In genomic region chr12:28144059-28144458, GRCh38 we compare ENCODE assay signal across 1 cellular context.
TF ChIP-seq lines count a peak whose summit lies in the region.

No MANE protein-coding gene starts in this region.

TF ChIP-seq in K562, 482 proteins besides CTCF, POLR2A, EP300 and RAD21:
- TF ChIP-seq ZNF592 (IDR thresholded peaks at IDR 0.05) (peak; percentile 70; the same call in 1 of the 2 replicates), CREM (IDR thresholded peaks at IDR 0.05; ENCODE audit: low read depth) (peak; percentile 29; the same call in 1 of the 2 replicates), ZNF395 (CRISPR knock-in tag; IDR thresholded peaks at IDR 0.05) (no peak), C11orf30 (IDR thresholded peaks at IDR 0.05; ENCODE audit: low read depth) (0 out of 2 replicates have a peak, but pooled peaks have one; percentile 3), DPF2 (IDR thresholded peaks at IDR 0.05) (0 out of 2 replicates have a peak, but pooled peaks have one; percentile 30), EWSR1 (IDR thresholded peaks at IDR 0.05; ENCODE audit: borderline replicate concordance, low read depth, partially characterized antibody) (no peak), EP400 (IDR thresholded peaks at IDR 0.05) (0 out of 2 replicates have a peak, but pooled peaks have one; percentile 24), RNF219 (CRISPR knock-in tag; IDR thresholded peaks at IDR 0.05) (no peak), SMAD4 (CRISPR knock-in tag; conservative IDR thresholded peaks at IDR 0.05) (0 out of 2 replicates have a peak, but pooled peaks have one; percentile 29), CEBPB (tag; IDR thresholded peaks at IDR 0.05) (0 out of 2 replicates have a peak, but pooled peaks have one; percentile 26)
TF ChIP-seq in K562: peak in this region for 7.
